ENCODE assay signal across 1 cellular context in the genomic region with DNA sequence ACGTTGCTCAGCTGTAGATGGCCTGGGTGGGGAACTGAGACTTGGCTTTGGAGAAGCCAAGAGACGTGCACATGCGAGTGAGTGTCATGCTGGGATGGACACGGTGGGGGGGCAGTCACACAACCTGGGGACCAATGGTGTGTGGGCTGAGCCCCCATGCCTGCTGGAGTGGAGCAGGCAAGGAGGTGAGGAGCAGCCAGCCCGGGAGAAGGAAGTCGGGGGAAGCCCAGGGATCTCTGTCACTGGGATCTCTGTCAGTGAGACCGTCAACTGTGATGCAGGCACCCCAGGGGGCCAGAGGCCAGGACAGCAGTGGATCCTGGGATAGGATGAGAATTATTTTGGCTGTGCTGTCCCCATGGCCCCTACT.
TF ChIP-seq lines count a peak whose summit lies in the region.

No MANE protein-coding gene starts in this region.

TF ChIP-seq in IMR-90, 13 proteins besides CTCF, POLR2A, EP300 and RAD21:
- TF ChIP-seq NFE2L2 (IDR thresholded peaks at IDR 0.05; ENCODE audit: low read depth, low read length) (no peak), CEBPB (IDR thresholded peaks at IDR 0.05; ENCODE audit: low read depth, low read length) (no peak), CHD1 (IDR thresholded peaks at IDR 0.05; ENCODE audit: low read depth, low read length) (no peak), MAZ (IDR thresholded peaks at IDR 0.05; ENCODE audit: borderline replicate concordance, low read depth, low read length) (no peak), FOS (IDR thresholded peaks at IDR 0.05; ENCODE audit: low read depth, low read length) (no peak), RFX5 (IDR thresholded peaks at IDR 0.05; ENCODE audit: low read depth, low read length) (no peak)
- TF ChIP-seq, protein P1, sequence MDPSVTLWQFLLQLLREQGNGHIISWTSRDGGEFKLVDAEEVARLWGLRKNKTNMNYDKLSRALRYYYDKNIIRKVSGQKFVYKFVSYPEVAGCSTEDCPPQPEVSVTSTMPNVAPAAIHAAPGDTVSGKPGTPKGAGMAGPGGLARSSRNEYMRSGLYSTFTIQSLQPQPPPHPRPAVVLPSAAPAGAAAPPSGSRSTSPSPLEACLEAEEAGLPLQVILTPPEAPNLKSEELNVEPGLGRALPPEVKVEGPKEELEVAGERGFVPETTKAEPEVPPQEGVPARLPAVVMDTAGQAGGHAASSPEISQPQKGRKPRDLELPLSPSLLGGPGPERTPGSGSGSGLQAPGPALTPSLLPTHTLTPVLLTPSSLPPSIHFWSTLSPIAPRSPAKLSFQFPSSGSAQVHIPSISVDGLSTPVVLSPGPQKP (IDR thresholded peaks at IDR 0.05; ENCODE audit: borderline replicate concordance, low read depth, low read length): no peak
